25 cellular contexts compared by ENCODE assay signal in the genomic region with DNA sequence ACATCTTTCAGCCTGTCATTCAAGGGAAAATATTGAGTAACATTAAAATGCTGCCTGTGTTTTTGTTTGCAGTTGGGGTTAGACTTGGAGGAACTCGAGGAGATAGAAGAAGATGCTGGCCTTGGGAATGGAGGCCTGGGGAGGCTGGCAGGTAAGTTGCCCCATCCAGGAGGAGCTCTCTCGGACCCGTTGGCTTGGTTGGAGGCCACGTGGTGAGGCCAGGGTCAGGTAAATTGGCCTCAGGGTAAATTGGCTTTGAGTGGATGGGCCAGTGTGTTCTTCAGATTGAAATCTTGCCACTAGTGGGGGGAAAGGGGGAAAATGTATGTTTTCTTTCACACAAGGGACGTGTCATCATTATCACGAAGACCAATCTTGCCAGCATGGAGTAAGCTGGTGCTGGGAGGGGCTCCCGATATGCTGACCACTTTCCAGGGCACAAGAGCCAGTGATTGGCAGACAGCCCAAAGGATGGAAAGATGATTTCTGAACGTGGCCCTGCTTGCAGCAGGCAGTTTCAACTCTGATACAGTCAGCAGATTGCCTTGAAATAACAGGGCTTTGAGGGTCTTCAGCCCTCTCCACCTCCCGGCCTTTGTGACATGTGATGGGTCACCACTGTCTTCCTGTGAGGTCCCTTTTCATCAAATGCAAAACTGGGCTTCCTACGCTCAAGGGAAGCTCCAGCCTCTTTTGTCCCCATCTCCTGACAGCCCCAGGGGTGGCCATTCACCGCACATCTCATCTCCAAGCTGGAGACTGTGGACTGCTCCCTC. TPM values are rescaled to one million over a fixed set of nuclear protein-coding genes. Genes with fewer than 3 reads are reported as not detected.
A peak's percentile ranks its signal among the peaks of the same experiment; 100 is the strongest.
DNase-seq lines count a peak whose midpoint lies in the region; ATAC-seq and TF ChIP-seq lines count a peak whose summit lies in the region.
"Had no signal": no experiment of that assay in that cellular context is flagged by ENCODE, and none has a peak within 500 bp of the region (broad histone marks: within the 10 kb centered on the region; RNA-seq: fewer than 3 reads in every experiment).

No MANE protein-coding gene starts in this region.

- no TSS peak for BruUV-seq in Calu3 (replicated peaks; lab: Mats Ljungman, UMichigan)

- H3K27ac ChIP-seq in C4-2B (peak overlapping the region; percentile 94; the same call in 1 of the 2 replicates), gastroesophageal sphincter (peak overlapping the region in 3 of 4 donors; percentile 56 to 61 (median 59)), lower lobe of right lung (no peak overlapping the region)
- H3K27ac ChIP-seq: gastrocnemius medialis, thoracic aorta had no signal

- 40 to 82% methylated on average over 1 to 4 of the region's 11 CpGs for WGBS in gastroesophageal sphincter (ENCODE audit: low coverage in 1 of 2), 2 donors

- intact Hi-C loops in Calu3 (cut with micrococcal nuclease; ENCODE audit: unreplicated experiment) (no loop called here), lower lobe of right lung (cut with DNase I) (no loop called here)
- intact Hi-C loops in activated naive CD4-positive, alpha-beta T cell treated with anti-CD3 and anti-CD28 coated beads for 36 hours (cut with micrococcal nuclease), result no loop called here

- H3K9me3 Mint-ChIP-seq in Calu3 (ENCODE audit: low read depth, unreplicated experiment) (no peaks in the 10 kb centered on the region), osteocyte (ENCODE audit: unreplicated experiment) (peaks cover 3% of the 10 kb centered on the region)
- H3K9me3 Mint-ChIP-seq in activated naive CD4-positive, alpha-beta T cell treated with anti-CD3 and anti-CD28 coated beads for 36 hours, result no peaks in the 10 kb centered on the region
- H3K9me3 Mint-ChIP-seq: activated CD4-positive, alpha-beta T cell treated with anti-CD3 and anti-CD28 coated beads, Interleukin-2, amount 10 ng/mL, durations not matched to agents 7 days and 5 days; CD8-positive, alpha-beta memory T cell; memory B cell; naive thymus-derived CD4-positive, alpha-beta T cell; T-cell had no signal

- no peaks in the 10 kb centered on the region for H3K27me3 Mint-ChIP-seq in Calu3 (ENCODE audit: unreplicated experiment)
- no peaks in the 10 kb centered on the region for H3K27me3 Mint-ChIP-seq in osteocyte (ENCODE audit: unreplicated experiment)
- H3K27me3 Mint-ChIP-seq in activated naive CD4-positive, alpha-beta T cell treated with anti-CD3 and anti-CD28 coated beads for 36 hours (ENCODE audit: low read depth), result no peaks in the 10 kb centered on the region
- H3K27me3 Mint-ChIP-seq: activated CD4-positive, alpha-beta T cell treated with anti-CD3 and anti-CD28 coated beads, Interleukin-2, amount 10 ng/mL, durations not matched to agents 7 days and 5 days; brain; CD8-positive, alpha-beta memory T cell; memory B cell; naive thymus-derived CD4-positive, alpha-beta T cell; T-cell had no signal

- ATAC-seq in gastroesophageal sphincter (no peak), GM21576 (IDR thresholded peaks at IDR 0.05; ENCODE audit: unreplicated experiment) (no peak), lower lobe of right lung (no peak)
- ATAC-seq: gastrocnemius medialis; GM12878; naive thymus-derived CD4-positive, alpha-beta T cell; T-cell had no signal

- no peaks in the 10 kb centered on the region for H3K27me3 ChIP-seq in gastroesophageal sphincter
- no peaks in the 10 kb centered on the region for H3K27me3 ChIP-seq in lower lobe of right lung (ENCODE audit: low read depth)
- H3K27me3 ChIP-seq: esophagus squamous epithelium, gastrocnemius medialis had no signal

- no peak overlapping the region for H3K4me3 ChIP-seq in gastroesophageal sphincter
- H3K4me3 ChIP-seq in lower lobe of right lung, result no peak overlapping the region
- H3K4me3 ChIP-seq: esophagus squamous epithelium, gastrocnemius medialis, GM12878, thoracic aorta had no signal

- H3K4me1 Mint-ChIP-seq in Calu3 (ENCODE audit: low read depth, unreplicated experiment) (no peaks in the 10 kb centered on the region), osteocyte (ENCODE audit: unreplicated experiment) (no peaks in the 10 kb centered on the region)
- peaks cover 3% of the 10 kb centered on the region for H3K4me1 Mint-ChIP-seq in activated naive CD4-positive, alpha-beta T cell treated with anti-CD3 and anti-CD28 coated beads for 36 hours (ENCODE audit: low read depth)
- H3K4me1 Mint-ChIP-seq: activated CD4-positive, alpha-beta T cell treated with anti-CD3 and anti-CD28 coated beads, Interleukin-2, amount 10 ng/mL, durations not matched to agents 7 days and 5 days; brain had no signal

- no peak for TF ChIP-seq POLR2A in gastroesophageal sphincter (IDR thresholded peaks at IDR 0.05)

- no peak for DNase-seq in Calu3
- peak; percentile 68 for DNase-seq in osteocyte (ENCODE audit: extremely low spot score, unreplicated experiment)
- DNase-seq in lower lobe of right lung, result no peak
- no peak for DNase-seq in activated naive CD4-positive, alpha-beta T cell treated with anti-CD3 and anti-CD28 coated beads for 36 hours
- no peak for DNase-seq in LoVo (ENCODE audit: low spot score)
- DNase-seq: activated CD4-positive, alpha-beta T cell treated with anti-CD3 and anti-CD28 coated beads, Interleukin-2, amount 10 ng/mL, durations not matched to agents 7 days and 5 days; activated CD8-positive, alpha-beta memory T cell treated with anti-CD3 and anti-CD28 coated beads, Interleukin-2, amount 50 U/mL, for 48 hours; activated gamma-delta T cell; CD8-positive, alpha-beta memory T cell; DND-41; esophagus squamous epithelium; NCI-H2081; NCI-H82; OCI-M1; SIG-M5 had no signal

- H3K27ac Mint-ChIP-seq in Calu3 (ENCODE audit: unreplicated experiment) (peak overlapping the region; percentile 47), osteocyte (ENCODE audit: unreplicated experiment) (no peak overlapping the region)
- H3K27ac Mint-ChIP-seq in activated naive CD4-positive, alpha-beta T cell treated with anti-CD3 and anti-CD28 coated beads for 36 hours, result no peak overlapping the region
- H3K27ac Mint-ChIP-seq: activated CD4-positive, alpha-beta T cell treated with anti-CD3 and anti-CD28 coated beads, Interleukin-2, amount 10 ng/mL, durations not matched to agents 7 days and 5 days; memory B cell; T-cell had no signal

- H3K4me1 ChIP-seq in gastroesophageal sphincter (peaks cover 0 to 48% (median 8%) of the 10 kb centered on the region in 3 donors), lower lobe of right lung (no peaks in the 10 kb centered on the region)

- H3K4me3 Mint-ChIP-seq in Calu3 (ENCODE audit: low read depth, unreplicated experiment) (no peak overlapping the region), osteocyte (ENCODE audit: unreplicated experiment) (no peak overlapping the region)
- H3K4me3 Mint-ChIP-seq in activated naive CD4-positive, alpha-beta T cell treated with anti-CD3 and anti-CD28 coated beads for 36 hours, result no peak overlapping the region
- H3K4me3 Mint-ChIP-seq: activated CD4-positive, alpha-beta T cell treated with anti-CD3 and anti-CD28 coated beads, Interleukin-2, amount 10 ng/mL, durations not matched to agents 7 days and 5 days; brain; CD8-positive, alpha-beta memory T cell; memory B cell; naive thymus-derived CD4-positive, alpha-beta T cell; T-cell had no signal

- H3K36me3 ChIP-seq in gastroesophageal sphincter (peaks cover 0 to 61% of the 10 kb centered on the region in 2 donors), lower lobe of right lung (peaks cover 54% of the 10 kb centered on the region)

- no peak for TF ChIP-seq EP300 in gastroesophageal sphincter (IDR thresholded peaks at IDR 0.05)

- H3K9me3 ChIP-seq in gastroesophageal sphincter (no peaks in the 10 kb centered on the region), lower lobe of right lung (no peaks in the 10 kb centered on the region)
- H3K9me3 ChIP-seq: esophagus squamous epithelium, gastrocnemius medialis, thoracic aorta had no signal

- TF ChIP-seq CTCF in C4-2B (conservative IDR thresholded peaks at IDR 0.05), result no peak
- no peak for TF ChIP-seq CTCF in Calu3 (IDR thresholded peaks at IDR 0.05; ENCODE audit: unreplicated experiment)
- TF ChIP-seq CTCF in gastroesophageal sphincter (IDR thresholded peaks at IDR 0.05), result no peak
- no peak for TF ChIP-seq CTCF in osteocyte (IDR thresholded peaks at IDR 0.05)
- no peak for TF ChIP-seq CTCF in lower lobe of right lung (IDR thresholded peaks at IDR 0.05)

- H3K36me3 Mint-ChIP-seq in Calu3 (ENCODE audit: insufficient read depth, unreplicated experiment) (peaks cover 53% of the 10 kb centered on the region), osteocyte (ENCODE audit: unreplicated experiment) (peaks cover 52% of the 10 kb centered on the region)
- H3K36me3 Mint-ChIP-seq in activated naive CD4-positive, alpha-beta T cell treated with anti-CD3 and anti-CD28 coated beads for 36 hours (ENCODE audit: low read depth), result peaks cover 14% of the 10 kb centered on the region

- CTCF ChIA-PET in Calu3 (lab: Charles Lee), result no interaction called here
- CTCF ChIA-PET in activated naive CD4-positive, alpha-beta T cell treated with anti-CD3 and anti-CD28 coated beads for 36 hours (lab: Charles Lee), result interaction anchor here (0.6 to 1.0 kb wide), 2 partner anchors 26 to 27 kb away, joined by 3 to 4 read pairs; no protein-coding TSS in a partner anchor

RNA-seq across cellular contexts. Expression of gene PYGB, which starts 21.4 kb away (rescaled TPM):
- total RNA-seq in Calu3 (2022) (253 and 258 TPM in 2 replicates), gastroesophageal sphincter (100 to 1,000 TPM; 131 to 663 (median 337) TPM), osteocyte (234 and 251 TPM in 2 replicates), lower lobe of right lung (57.5 TPM)
- 10 to 100 TPM; 19.6 to 20.0 TPM for total RNA-seq in activated naive CD4-positive, alpha-beta T cell treated with anti-CD3 and anti-CD28 coated beads for 36 hours
